1 cellular context compared by ENCODE assay signal in the genomic region with DNA sequence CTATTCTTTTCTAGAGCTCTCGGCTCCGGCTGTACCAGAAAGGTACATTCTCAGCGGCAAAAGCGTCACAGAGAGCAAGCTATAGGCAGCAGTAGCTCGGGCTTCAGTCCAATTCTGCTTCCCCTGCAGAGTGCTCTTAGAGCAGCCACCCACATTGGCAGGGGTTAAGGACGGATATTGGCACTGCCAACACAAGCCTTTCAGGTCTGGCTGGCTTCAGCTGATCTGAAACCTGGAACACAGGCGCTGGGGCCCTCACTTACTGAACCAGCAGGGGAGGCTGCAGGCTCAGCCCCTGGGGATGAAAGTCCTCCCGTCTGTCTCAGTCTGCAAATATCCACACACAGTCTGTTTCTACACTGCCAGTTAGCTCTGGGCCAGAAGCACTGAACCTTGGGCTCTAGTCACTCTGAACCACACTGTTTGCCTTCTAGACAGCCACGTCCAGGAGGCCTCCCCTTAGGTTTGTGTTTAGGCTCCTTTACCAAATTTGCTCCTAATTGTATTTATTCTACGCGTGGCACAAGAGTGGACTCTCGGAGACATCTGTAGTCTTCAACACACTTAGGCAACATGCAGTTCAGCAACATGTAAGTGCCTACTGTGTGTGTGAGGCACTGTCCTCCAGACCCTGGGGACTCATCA.
TF ChIP-seq lines count a peak whose summit lies in the region.

No MANE protein-coding gene starts in this region.

TF ChIP-seq in K562, 482 proteins besides CTCF, POLR2A, EP300 and RAD21:
- TF ChIP-seq SMARCA5 (IDR thresholded peaks at IDR 0.05) (no peak), SMARCE1 (IDR thresholded peaks at IDR 0.05) (no peak)
- TF ChIP-seq, protein P1, sequence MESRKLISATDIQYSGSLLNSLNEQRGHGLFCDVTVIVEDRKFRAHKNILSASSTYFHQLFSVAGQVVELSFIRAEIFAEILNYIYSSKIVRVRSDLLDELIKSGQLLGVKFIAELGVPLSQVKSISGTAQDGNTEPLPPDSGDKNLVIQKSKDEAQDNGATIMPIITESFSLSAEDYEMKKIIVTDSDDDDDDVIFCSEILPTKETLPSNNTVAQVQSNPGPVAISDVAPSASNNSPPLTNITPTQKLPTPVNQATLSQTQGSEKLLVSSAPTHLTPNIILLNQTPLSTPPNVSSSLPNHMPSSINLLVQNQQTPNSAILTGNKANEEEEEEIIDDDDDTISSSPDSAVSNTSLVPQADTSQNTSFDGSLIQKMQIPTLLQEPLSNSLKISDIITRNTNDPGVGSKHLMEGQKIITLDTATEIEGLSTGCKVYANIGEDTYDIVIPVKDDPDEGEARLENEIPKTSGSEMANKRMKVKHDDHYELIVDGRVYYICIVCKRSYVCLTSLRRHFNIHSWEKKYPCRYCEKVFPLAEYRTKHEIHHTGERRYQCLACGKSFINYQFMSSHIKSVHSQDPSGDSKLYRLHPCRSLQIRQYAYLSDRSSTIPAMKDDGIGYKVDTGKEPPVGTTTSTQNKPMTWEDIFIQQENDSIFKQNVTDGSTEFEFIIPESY (CRISPR knock-in tag; IDR thresholded peaks at IDR 0.05), result peak; percentile 79
TF ChIP-seq in K562: peak in this region for 1.
